ENCODE assay signal across 1 cellular context in genomic region chr19:48196933-48197665, GRCh38.
TF ChIP-seq lines count a peak whose summit lies in the region.

No MANE protein-coding gene starts in this region.

TF ChIP-seq in PFSK-1, 5 proteins besides CTCF, POLR2A, EP300 and RAD21 (continued from another document):
- TF ChIP-seq REST (IDR thresholded peaks at IDR 0.05; ENCODE audit: insufficient read depth in 1 of 2, low read depth in 2 of 2, low read length in 2 of 2) = no peak
- no peak for TF ChIP-seq POLR2AphosphoS5 (IDR thresholded peaks at IDR 0.05; ENCODE audit: low read depth, low read length)
- no peak for TF ChIP-seq SIN3A (IDR thresholded peaks at IDR 0.05; ENCODE audit: borderline replicate concordance, insufficient read depth, low read length)
